Comparison of ENCODE assay signal across 1 cellular context in genomic region chr20:20213722-20214121, GRCh38.
TF ChIP-seq lines count a peak whose summit lies in the region.

No MANE protein-coding gene starts in this region.

TF ChIP-seq in SK-N-SH treated with all-trans-retinoic acid at 6 μM for 48 hours, 23 proteins besides CTCF, POLR2A, EP300 and RAD21 (continued from another document):
- TF ChIP-seq OSR1 (CRISPR knock-in tag; IDR thresholded peaks at IDR 0.05) (no peak), ZFP30 (CRISPR knock-in tag; IDR thresholded peaks at IDR 0.05) (no peak), SNAI2 (CRISPR knock-in tag; IDR thresholded peaks at IDR 0.05) (no peak)
- TF ChIP-seq, protein P1, sequence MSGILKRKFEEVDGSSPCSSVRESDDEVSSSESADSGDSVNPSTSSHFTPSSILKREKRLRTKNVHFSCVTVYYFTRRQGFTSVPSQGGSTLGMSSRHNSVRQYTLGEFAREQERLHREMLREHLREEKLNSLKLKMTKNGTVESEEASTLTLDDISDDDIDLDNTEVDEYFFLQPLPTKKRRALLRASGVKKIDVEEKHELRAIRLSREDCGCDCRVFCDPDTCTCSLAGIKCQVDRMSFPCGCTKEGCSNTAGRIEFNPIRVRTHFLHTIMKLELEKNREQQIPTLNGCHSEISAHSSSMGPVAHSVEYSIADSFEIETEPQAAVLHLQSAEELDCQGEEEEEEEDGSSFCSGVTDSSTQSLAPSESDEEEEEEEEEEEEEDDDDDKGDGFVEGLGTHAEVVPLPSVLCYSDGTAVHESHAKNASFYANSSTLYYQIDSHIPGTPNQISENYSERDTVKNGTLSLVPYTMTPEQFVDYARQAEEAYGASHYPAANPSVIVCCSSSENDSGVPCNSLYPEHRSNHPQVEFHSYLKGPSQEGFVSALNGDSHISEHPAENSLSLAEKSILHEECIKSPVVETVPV (CRISPR knock-in tag; IDR thresholded peaks at IDR 0.05), result no peak
